Comparison of ENCODE assay signal across 8 cellular contexts in the genomic region with DNA sequence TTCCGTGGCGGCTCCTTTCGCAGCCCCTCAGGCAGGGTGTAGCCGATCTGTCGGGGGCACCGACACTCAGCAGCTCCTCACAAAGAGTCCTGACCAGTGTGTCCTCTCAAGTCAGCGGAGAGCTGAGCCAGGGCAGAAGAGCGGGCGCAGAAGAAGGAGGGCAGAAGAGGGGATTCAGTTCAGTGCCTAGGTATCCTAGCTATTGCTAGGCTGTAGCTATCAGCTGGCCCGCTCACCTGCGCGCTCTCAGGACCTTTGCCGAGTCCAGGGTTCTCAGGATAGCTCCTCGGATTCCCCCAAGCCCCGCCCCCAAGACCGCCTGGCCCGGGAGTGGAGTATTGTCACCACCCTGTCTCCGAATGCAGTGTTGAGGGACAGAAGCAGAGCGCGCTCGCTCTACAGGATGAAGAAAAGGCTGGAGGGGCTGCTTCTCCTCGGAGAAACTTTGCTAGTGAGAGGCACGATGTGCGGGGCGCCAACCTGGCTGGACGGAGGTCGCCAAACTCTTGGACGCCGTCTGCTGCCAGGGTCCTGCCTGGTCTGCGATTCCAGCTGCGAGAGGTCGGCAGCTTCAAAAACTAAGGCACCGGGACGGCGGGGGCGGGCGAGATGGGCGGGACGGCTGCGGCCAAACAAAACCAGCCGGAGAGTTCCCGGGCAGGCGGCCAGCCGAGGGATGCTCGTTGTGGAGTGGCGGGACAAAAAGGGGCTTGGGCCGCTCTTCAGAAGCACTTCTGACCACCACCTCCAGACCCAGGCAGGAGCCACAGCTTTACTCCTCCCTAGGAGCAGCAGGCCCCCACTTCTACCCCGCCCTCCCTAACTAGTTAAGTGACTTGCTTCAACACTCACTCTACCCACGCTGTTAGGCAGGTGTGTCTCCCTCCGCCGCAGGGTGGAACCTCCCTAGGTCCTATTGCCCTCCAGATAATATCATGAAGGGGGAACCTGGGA. TPM values are rescaled to one million over a fixed set of nuclear protein-coding genes. Genes with fewer than 3 reads are reported as not detected.
A peak's percentile ranks its signal among the peaks of the same experiment; 100 is the strongest.
DNase-seq lines count a peak whose midpoint lies in the region; ATAC-seq, FAIRE-seq and TF ChIP-seq lines count a peak whose summit lies in the region.

Gene XKRX (minus strand): TSS at position 258 of the 954 bp plus-strand sequence. CDS start 613 bp downstream, outside the sequence.

- FAIRE-seq in bronchial epithelial cell (lab: Jason Lieb, UNC), result no peak

- peak within 1 kb of the TSS; percentile 87 for H3K4me3 Mint-ChIP-seq in T-helper 17 cell

- H3K4me3 ChIP-seq in AG04449 (ENCODE audit: low read depth, low read length) (peak within 1 kb of the TSS; percentile 53), bronchial epithelial cell (ENCODE audit: low read depth, low read length) (peak within 1 kb of the TSS; percentile 49), lower leg skin (ENCODE audit: low read depth, poor library complexity, severe bottlenecking) (peak within 1 kb of the TSS; percentile 15)

- WGBS in lower leg skin, 2 donors, result 0 to 37% methylated on average over 7 to 51 of the region's 51 CpGs

- no peak for TF ChIP-seq POLR2A in lower leg skin (IDR thresholded peaks at IDR 0.05)

- TF ChIP-seq CTCF in AG04449 (IDR thresholded peaks at IDR 0.05; ENCODE audit: insufficient read depth, low read length, missing control alignments), result no peak
- no peak for TF ChIP-seq CTCF in bronchial epithelial cell (IDR thresholded peaks at IDR 0.05; ENCODE audit: insufficient read depth, low read length, severe bottlenecking)
- TF ChIP-seq CTCF in lower leg skin (IDR thresholded peaks at IDR 0.05), result no peak

- DNase-seq in AG04449 (ENCODE audit: low read depth, low spot score), result no peak
- peak; percentile 6 for DNase-seq in HK-2 (ENCODE audit: unreplicated experiment)
- peak in 1 of 3 donors; percentile 4 for DNase-seq in T-helper 17 cell
- peak; percentile 44 for DNase-seq in bronchial epithelial cell (ENCODE audit: low read depth)
- DNase-seq in lower leg skin (ENCODE audit: low spot score in 2 of 2), result peak in 1 of 2 donors; percentile 14
- peak; percentile 14 to 30 for DNase-seq in stimulated activated CD8-positive, alpha-beta memory T cell treated with anti-CD3 and anti-CD28 coated beads, Interleukin-15, amount 100 ng/mL, for 48 hours (ENCODE audit: low read depth in 2 of 2)
- no peak for DNase-seq in inferior parietal cortex (ENCODE audit: extremely low spot score)

- ATAC-seq in GM19025 (IDR thresholded peaks at IDR 0.05; ENCODE audit: low read depth, unreplicated experiment) (peak; percentile 48), T-helper 17 cell (peak; percentile 84)

- CTCF ChIA-PET in AG04449 (lab: Yijun Ruan, JAX), result no interaction called here

- H3K4me1 Mint-ChIP-seq in T-helper 17 cell, result peaks cover 10% of the 10 kb centered on the region

- intact Hi-C loops in lower leg skin (cut with DNase I; ENCODE audit: low total_unique reads), result no loop called here

- H3K36me3 ChIP-seq in bronchial epithelial cell (ENCODE audit: control insufficient read depth, insufficient read depth, low read length), result no peaks in the 10 kb centered on the region

- H3K27ac Mint-ChIP-seq in T-helper 17 cell, result no peak within 1 kb of the TSS

- no peaks in the 10 kb centered on the region for H3K27me3 Mint-ChIP-seq in T-helper 17 cell

- no peaks in the 10 kb centered on the region for H3K36me3 Mint-ChIP-seq in T-helper 17 cell (ENCODE audit: low read depth)

- H3K9me3 ChIP-seq in T-helper 17 cell (ENCODE audit: control insufficient read depth, low read length, poor library complexity, severe bottlenecking), result no peaks in the 10 kb centered on the region

- POLR2A ChIA-PET in AG04449 (lab: Yijun Ruan, JAX), result interaction anchor here (0.8 kb wide), 1 partner anchor 33 kb away, joined by 3 read pairs; no protein-coding TSS in a partner anchor

- H3K27me3 ChIP-seq in bronchial epithelial cell (ENCODE audit: control insufficient read depth, insufficient read depth, low read length), result no peaks in the 10 kb centered on the region

RNA-seq across cellular contexts. Expression of gene XKRX, which starts in this region (rescaled TPM):
- total RNA-seq in T-helper 17 cell (under 1 TPM; 0.18 to 0.30 TPM), bronchial epithelial cell (under 0.01 and 1.9 TPM in 2 replicates), lower leg skin (10 to 100 TPM; 37.9 to 68.9 (median 51.3) TPM)

Comparison
In these comparisons a context has a peak if more than half of its experiments do, and no peak if none do; other contexts are left out.
1. RNA of gene XKRX (total RNA-seq): 37.9 to 68.9 TPM in lower leg skin; 0.18 to 0.30 TPM in T-helper 17 cell and under 0.01 to 1.9 TPM in bronchial epithelial cell; every median in the first group is over 10 times any median in the second.
2. Peak in ATAC-seq in T-helper 17 cell; RNA of the gene not detected or under 1 TPM.
3. DNase-seq: peak in HK-2 (single experiment), bronchial epithelial cell (single experiment) and stimulated activated CD8-positive, alpha-beta memory T cell treated with anti-CD3 and anti-CD28 coated beads, Interleukin-15, amount 100 ng/mL, for 48 hours (2 of 2); none in AG04449 (single experiment) and inferior parietal cortex (single experiment).
4. Peak in every context shown above with its lines, with median percentiles within 50 percentile points of each other: H3K4me3 ChIP-seq.